In the genomic region with DNA sequence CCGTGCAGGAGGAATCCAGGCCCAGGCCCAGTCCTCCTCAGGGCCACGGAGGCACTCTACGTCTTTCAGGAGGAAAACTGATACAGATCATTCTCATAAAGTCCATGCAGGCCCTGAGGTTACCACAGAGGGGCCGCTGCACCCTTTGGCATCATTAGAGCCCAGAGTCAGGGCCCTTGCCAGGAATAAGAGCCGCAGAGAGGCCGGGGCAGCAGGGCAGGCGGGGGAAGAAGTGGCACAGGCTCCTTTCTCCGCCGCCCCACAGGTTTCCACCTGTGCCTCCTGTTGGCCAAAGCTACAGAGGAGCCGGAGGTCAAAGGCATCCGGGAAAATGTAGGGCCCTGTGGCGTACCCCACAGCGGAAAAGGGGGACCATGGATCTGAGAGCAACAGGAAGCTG, we compare ENCODE assay signal across 21 cellular contexts.
"Had no signal": no experiment of that assay in that cellular context is flagged by ENCODE, and none has a peak within 500 bp of the region (broad histone marks: within the 10 kb centered on the region; RNA-seq: fewer than 3 reads in every experiment).

No MANE protein-coding gene starts in this region.

- H3K27me3 ChIP-seq: Peyer's patch had no signal

- H3K4me1 Mint-ChIP-seq: activated B cell treated with CpG ODN at 0.5 μM for 24 hours; activated CD4-positive, alpha-beta T cell treated with anti-CD3 and anti-CD28 coated beads, Interleukin-2, amount 10 ng/mL, durations not matched to agents 7 days and 5 days; activated naive CD4-positive, alpha-beta T cell treated with anti-CD3 and anti-CD28 coated beads, Interleukin-2, amount 50 U/mL, for 24 hours; IgD-negative memory B cell had no signal

- H3K9me3 Mint-ChIP-seq: activated B cell treated with CpG ODN at 0.5 μM for 24 hours; activated CD4-positive, alpha-beta memory T cell treated with anti-CD3 and anti-CD28 coated beads for 36 hours; activated CD4-positive, alpha-beta T cell treated with anti-CD3 and anti-CD28 coated beads, Interleukin-2, amount 10 ng/mL, durations not matched to agents 7 days and 5 days; activated naive CD4-positive, alpha-beta T cell treated with anti-CD3 and anti-CD28 coated beads, Interleukin-2, amount 50 U/mL, for 24 hours; activated T-cell treated with anti-CD3 and anti-CD28 coated beads, Interleukin-2, amount 50 U/mL, for 72 hours; activated T-helper 2 cell treated with anti-CD3 and anti-CD28 coated beads, Interferon-gamma antibody, Interleukin-2, Interleukin-4, amounts not matched to agents 10 μg/mL and 5 μg/mL and 100 μg/mL, durations not matched to agents 14 hours and 24 hours and 36 hours; IgD-negative memory B cell; T-helper 1 cell treated with Interleukin-12 subunit alpha and Interleukin-12 subunit beta and Interleukin-4 antibody, amounts not matched to agents 30 μg/mL and 1 μg/mL, for 36 hours had no signal

- H3K4me3 ChIP-seq: breast epithelium, Peyer's patch, SJSA1 had no signal

- H3K9me3 ChIP-seq: breast epithelium, Peyer's patch, SJSA1 had no signal

- DNase-seq: activated B cell treated with CpG ODN at 0.5 μM for 24 hours; activated CD4-positive, alpha-beta memory T cell treated with anti-CD3 and anti-CD28 coated beads for 36 hours; activated CD4-positive, alpha-beta T cell treated with anti-CD3 and anti-CD28 coated beads, Interleukin-2, amount 10 ng/mL, durations not matched to agents 7 days and 5 days; activated naive CD4-positive, alpha-beta T cell; activated T-cell treated with anti-CD3 and anti-CD28 coated beads, Interleukin-2, amount 50 U/mL, for 72 hours; aorta; KG1; NCI-H1048; NCI-H146; NCI-H187 treated with DMSO at 0.1 percent for 48 hours; NCI-H2081 treated with DMSO at 0.1 percent for 48 hours; NCI-H446; NCI-H524; SHP77 had no signal

- H3K4me3 Mint-ChIP-seq: activated B cell treated with CpG ODN at 0.5 μM for 24 hours; activated CD4-positive, alpha-beta memory T cell treated with anti-CD3 and anti-CD28 coated beads for 36 hours; activated CD4-positive, alpha-beta T cell treated with anti-CD3 and anti-CD28 coated beads, Interleukin-2, amount 10 ng/mL, durations not matched to agents 7 days and 5 days; activated naive CD4-positive, alpha-beta T cell treated with anti-CD3 and anti-CD28 coated beads, Interleukin-2, amount 50 U/mL, for 24 hours; activated T-cell treated with anti-CD3 and anti-CD28 coated beads, Interleukin-2, amount 50 U/mL, for 72 hours; IgD-negative memory B cell; T-helper 1 cell treated with Interleukin-12 subunit alpha and Interleukin-12 subunit beta and Interleukin-4 antibody, amounts not matched to agents 30 μg/mL and 1 μg/mL, for 36 hours had no signal

- H3K36me3 Mint-ChIP-seq: activated CD4-positive, alpha-beta memory T cell treated with anti-CD3 and anti-CD28 coated beads for 36 hours; activated naive CD4-positive, alpha-beta T cell treated with anti-CD3 and anti-CD28 coated beads, Interleukin-2, amount 50 U/mL, for 24 hours; IgD-negative memory B cell had no signal

- H3K27ac Mint-ChIP-seq: activated B cell treated with CpG ODN at 0.5 μM for 24 hours; activated CD4-positive, alpha-beta memory T cell treated with anti-CD3 and anti-CD28 coated beads for 36 hours; activated CD4-positive, alpha-beta T cell treated with anti-CD3 and anti-CD28 coated beads, Interleukin-2, amount 10 ng/mL, durations not matched to agents 7 days and 5 days; activated naive CD4-positive, alpha-beta T cell treated with anti-CD3 and anti-CD28 coated beads, Interleukin-2, amount 50 U/mL, for 24 hours; activated T-cell treated with anti-CD3 and anti-CD28 coated beads, Interleukin-2, amount 50 U/mL, for 72 hours; activated T-helper 2 cell treated with anti-CD3 and anti-CD28 coated beads, Interferon-gamma antibody, Interleukin-2, Interleukin-4, amounts not matched to agents 10 μg/mL and 5 μg/mL and 100 μg/mL, durations not matched to agents 14 hours and 24 hours and 36 hours; T-helper 1 cell treated with Interleukin-12 subunit alpha and Interleukin-12 subunit beta and Interleukin-4 antibody, amounts not matched to agents 30 μg/mL and 1 μg/mL, for 36 hours had no signal

- H3K4me1 ChIP-seq: breast epithelium, Peyer's patch, SJSA1 had no signal

- H3K27ac ChIP-seq: breast epithelium, Peyer's patch, SJSA1 had no signal

- H3K27me3 Mint-ChIP-seq: activated B cell treated with CpG ODN at 0.5 μM for 24 hours; activated naive CD4-positive, alpha-beta T cell treated with anti-CD3 and anti-CD28 coated beads, Interleukin-2, amount 50 U/mL, for 24 hours had no signal

- ATAC-seq: activated T-cell treated with anti-CD3 and anti-CD28 coated beads, Interleukin-2, amount 50 U/mL, for 72 hours had no signal

- H3K36me3 ChIP-seq: breast epithelium, Peyer's patch, SJSA1 had no signal
